1 cellular context compared by ENCODE assay signal in the genomic region with DNA sequence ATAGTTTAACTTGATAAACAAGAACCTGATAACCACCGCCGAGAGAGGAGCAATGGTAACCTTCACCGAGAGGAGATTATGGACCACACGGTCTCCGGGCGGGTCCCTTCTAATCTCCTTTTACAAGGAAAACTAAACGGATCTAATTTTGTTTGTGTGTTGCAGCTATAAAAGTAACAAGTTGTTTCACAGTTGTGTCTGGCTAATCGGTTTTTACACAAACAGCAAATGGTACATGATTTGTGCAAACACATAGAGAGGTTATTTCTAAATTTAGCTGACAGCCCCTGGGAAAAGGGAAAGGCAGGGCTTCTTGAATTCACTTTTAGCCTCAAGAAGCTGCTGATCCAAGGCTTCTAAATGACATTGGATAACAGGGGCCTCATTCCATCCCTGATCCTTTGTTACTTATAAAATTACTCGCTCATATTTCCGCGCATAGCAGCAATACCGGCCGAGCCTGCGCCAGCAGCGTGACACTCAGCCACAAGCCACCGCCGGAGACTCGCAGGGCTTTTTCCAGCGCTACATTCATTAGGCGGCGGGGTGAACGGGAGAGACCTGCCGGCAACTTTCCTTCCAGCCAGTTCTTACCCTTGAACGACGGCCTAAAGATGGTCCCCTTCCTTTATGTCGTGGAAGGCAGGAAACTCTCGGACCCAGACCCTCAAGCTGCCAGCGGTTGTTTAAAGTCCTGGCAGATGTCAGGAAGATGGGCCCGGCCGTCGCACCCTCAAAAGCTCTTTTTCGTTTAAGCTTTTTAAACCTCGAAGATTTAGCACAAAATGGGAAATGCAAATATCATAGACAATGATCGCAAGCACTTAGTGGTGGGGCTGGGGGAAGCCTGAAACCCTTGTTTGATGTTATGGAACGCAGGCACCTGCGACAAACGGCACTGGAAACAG.
TF ChIP-seq lines count a peak whose summit lies in the region.

No MANE protein-coding gene starts in this region.

TF ChIP-seq in HEK293, 187 proteins besides CTCF, POLR2A, EP300 and RAD21 (continued from another document):
- TF ChIP-seq ZNF704 (tag by site-specific recombination; IDR thresholded peaks at IDR 0.05), result no peak
- peak; percentile 64 for TF ChIP-seq FEZF1 (tag by site-specific recombination; IDR thresholded peaks at IDR 0.05)
- TF ChIP-seq ZSCAN30 (tag by site-specific recombination; IDR thresholded peaks at IDR 0.05), result no peak
- no peak; the same call in 1 of the 2 replicates for TF ChIP-seq ZNF335 (tag by site-specific recombination; conservative IDR thresholded peaks at IDR 0.05)
- peak; percentile 34; the same call in 1 of the 2 replicates for TF ChIP-seq KLF1 (tag by site-specific recombination; IDR thresholded peaks at IDR 0.05)
- peak; percentile 61 for TF ChIP-seq PRDM1 (tag by site-specific recombination; IDR thresholded peaks at IDR 0.05)
